Comparison of ENCODE assay signal across 8 cellular contexts in genomic region chr21:26795866-26796329, GRCh38. TPM values are rescaled to one million over a fixed set of nuclear protein-coding genes. Genes with fewer than 3 reads are reported as not detected.
A peak's percentile ranks its signal among the peaks of the same experiment; 100 is the strongest.
DNase-seq lines count a peak whose midpoint lies in the region; ATAC-seq and TF ChIP-seq lines count a peak whose summit lies in the region.

No MANE protein-coding gene starts in this region.

- no peak for ATAC-seq in GM18517 (IDR thresholded peaks at IDR 0.05; ENCODE audit: unreplicated experiment)
- no peak for ATAC-seq in GM21717 (IDR thresholded peaks at IDR 0.05; ENCODE audit: unreplicated experiment)
- no peak for ATAC-seq in HG03045 (IDR thresholded peaks at IDR 0.05; ENCODE audit: unreplicated experiment)

- no peaks in the 10 kb centered on the region for H3K27me3 ChIP-seq in layer of hippocampus (ENCODE audit: control insufficient read depth, insufficient read depth, low read length)

- DNase-seq in HuH-7 (ENCODE audit: low spot score) (peak; percentile 2), astrocyte of the spinal cord (ENCODE audit: low read depth, low spot score) (peak; percentile 95), GM13976 (ENCODE audit: low spot score) (no peak)

- H3K27ac ChIP-seq in layer of hippocampus (ENCODE audit: low read depth, low read length) (peak overlapping the region; percentile 59), temporal lobe (ENCODE audit: low read depth, low read length) (peak overlapping the region; percentile 80)

- H3K4me3 ChIP-seq in astrocyte of the spinal cord (ENCODE audit: low read depth, low read length), result no peak overlapping the region

- TF ChIP-seq CTCF in astrocyte of the spinal cord (IDR thresholded peaks at IDR 0.05; ENCODE audit: low read depth, low read length) (no peak), GM13976 (IDR thresholded peaks at IDR 0.05; ENCODE audit: borderline replicate concordance, control extremely low read depth, extremely low read depth, insufficient read depth, missing control alignments) (no peak)

- in situ Hi-C loops in astrocyte of the spinal cord (cut with HindIII; ENCODE audit: low sequenced_read_pairs) (no loop called here), GM13976 (cut with MboI; ENCODE audit: low sequenced_read_pairs, unreplicated experiment) (no loop called here)

RNA-seq across cellular contexts. Expression of gene ADAMTS1, which starts 49.3 kb away (rescaled TPM):
- 7.1 TPM for total RNA-seq in temporal lobe
